ENCODE assay signal across 29 cellular contexts in the genomic region with DNA sequence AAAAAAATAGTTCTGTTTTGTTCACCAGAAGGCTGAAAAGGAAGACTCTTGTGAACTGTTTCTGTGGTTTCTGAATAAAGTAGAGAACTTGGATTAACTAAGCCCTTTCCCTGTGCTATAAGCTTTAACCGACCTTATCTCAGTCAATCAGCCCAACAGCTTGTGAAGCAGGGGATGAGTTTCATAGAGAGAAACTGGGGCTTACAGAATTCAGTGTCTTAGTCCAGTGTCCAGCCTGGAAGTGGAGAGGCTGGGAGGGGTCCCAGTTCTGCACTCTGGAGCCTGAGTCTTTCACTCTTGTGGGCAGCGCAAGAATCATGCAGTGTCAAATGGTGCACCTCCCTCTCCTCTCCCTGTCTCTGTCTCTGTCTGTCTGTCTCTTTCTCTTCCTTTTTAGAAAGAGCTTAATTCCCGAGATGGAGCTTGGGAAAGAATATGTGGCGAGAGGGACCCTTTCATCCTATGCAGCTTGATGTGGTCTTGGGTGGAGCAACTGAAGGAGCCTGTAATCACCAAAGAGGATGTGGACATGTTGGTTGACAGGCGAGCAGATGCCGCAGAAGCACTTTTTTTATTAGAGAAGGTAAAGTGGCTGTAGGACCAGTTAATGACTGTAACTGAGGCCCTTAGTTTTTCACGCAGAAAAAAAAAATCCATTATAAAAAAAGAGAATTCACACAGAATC.
"Had no signal": no experiment of that assay in that cellular context is flagged by ENCODE, and none has a peak within 500 bp of the region (broad histone marks: within the 10 kb centered on the region; RNA-seq: fewer than 3 reads in every experiment).

No MANE protein-coding gene starts in this region.

- H3K9me3 Mint-ChIP-seq: activated naive CD4-positive, alpha-beta T cell treated with anti-CD3 and anti-CD28 coated beads, Interleukin-2, amount 50 U/mL, for 24 hours; activated T-cell treated with anti-CD3 and anti-CD28 coated beads, Interleukin-2, amount 50 U/mL, for 24 hours; activated T-helper 1 cell treated with anti-CD3 and anti-CD28 coated beads, Interleukin-12 subunit alpha, Interleukin-12 subunit beta, Interleukin-2, Interleukin-4 antibody, amounts not matched to agents 30 ng/mL and 10 ng/mL and 1 ng/mL, durations not matched to agents 14 hours and 24 hours and 36 hours; T-helper 1 cell treated with Interleukin-12 subunit alpha and Interleukin-12 subunit beta and Interleukin-4 antibody, amounts not matched to agents 30 μg/mL and 1 μg/mL, for 36 hours had no signal

- H3K4me3 ChIP-seq: cardiac muscle cell, Peyer's patch, SJCRH30 had no signal

- H3K27ac ChIP-seq: brain microvascular endothelial cell, cardiac muscle cell, Peyer's patch, RWPE1, SJCRH30 had no signal

- H3K36me3 ChIP-seq: brain microvascular endothelial cell, cardiac muscle cell had no signal

- DNase-seq: activated CD4-positive, alpha-beta T cell treated with anti-CD3 and anti-CD28 coated beads for 48 hours; activated CD4-positive, alpha-beta T cell treated with anti-CD3 and anti-CD28 coated beads, Interleukin-2, amount 50 U/mL, for 4 hours; activated CD4-positive, CD25-positive, alpha-beta regulatory T cell treated with anti-CD3 and anti-CD28 coated beads, Interleukin-2, amount 50 U/mL, for 72 hours; activated CD8-positive, alpha-beta T cell treated with anti-CD3 and anti-CD28 coated beads, Interleukin-2, amount 10 ng/mL, durations not matched to agents 7 days and 5 days; activated effector memory CD4-positive, alpha-beta T cell treated with Interleukin-2 at 50 U/mL for 16 hours; activated naive CD4-positive, alpha-beta T cell; activated T-cell treated with anti-CD3 and anti-CD28 coated beads, Interleukin-2, amount 50 U/mL, for 24 hours; brain microvascular endothelial cell; MM.1S; NCI-H1105 treated with DMSO at 0.1 percent for 48 hours; NCI-H146; NCI-H187 treated with DMSO at 0.1 percent for 48 hours; NCI-H2081 treated with DMSO at 0.1 percent for 48 hours; NCI-H2171; NCI-H2227 treated with DMSO at 0.1 percent for 48 hours; NCI-H446 treated with DMSO at 0.1 percent for 48 hours; NCI-H524 treated with DMSO at 0.1 percent for 48 hours; NCI-H748 treated with DMSO at 0.1 percent for 48 hours; Peyer's patch; Right ventricle myocardium superior; SJCRH30; SK-N-SH; SW 1271 had no signal

- H3K27me3 ChIP-seq: brain microvascular endothelial cell, cardiac muscle cell, Peyer's patch, SJCRH30 had no signal

- H3K27me3 Mint-ChIP-seq: activated naive CD4-positive, alpha-beta T cell treated with anti-CD3 and anti-CD28 coated beads, Interleukin-2, amount 50 U/mL, for 24 hours; activated T-cell treated with anti-CD3 and anti-CD28 coated beads, Interleukin-2, amount 50 U/mL, for 24 hours had no signal

- H3K9me3 ChIP-seq: Peyer's patch, SJCRH30, SK-N-SH had no signal

- ATAC-seq: activated CD8-positive, alpha-beta T cell treated with anti-CD3 and anti-CD28 coated beads, Interleukin-2, amount 10 ng/mL, durations not matched to agents 7 days and 5 days; WTC11 had no signal

- H3K27ac Mint-ChIP-seq: activated CD8-positive, alpha-beta T cell treated with anti-CD3 and anti-CD28 coated beads, Interleukin-2, amount 10 ng/mL, durations not matched to agents 7 days and 5 days; activated naive CD4-positive, alpha-beta T cell treated with anti-CD3 and anti-CD28 coated beads, Interleukin-2, amount 50 U/mL, for 24 hours; activated T-cell treated with anti-CD3 and anti-CD28 coated beads, Interleukin-2, amount 50 U/mL, for 24 hours; activated T-helper 1 cell treated with anti-CD3 and anti-CD28 coated beads, Interleukin-12 subunit alpha, Interleukin-12 subunit beta, Interleukin-2, Interleukin-4 antibody, amounts not matched to agents 30 ng/mL and 10 ng/mL and 1 ng/mL, durations not matched to agents 14 hours and 24 hours and 36 hours; T-helper 1 cell treated with Interleukin-12 subunit alpha and Interleukin-12 subunit beta and Interleukin-4 antibody, amounts not matched to agents 30 μg/mL and 1 μg/mL, for 36 hours; WTC11 had no signal

- H3K4me3 Mint-ChIP-seq: activated CD8-positive, alpha-beta T cell treated with anti-CD3 and anti-CD28 coated beads, Interleukin-2, amount 10 ng/mL, durations not matched to agents 7 days and 5 days; activated naive CD4-positive, alpha-beta T cell treated with anti-CD3 and anti-CD28 coated beads, Interleukin-2, amount 50 U/mL, for 24 hours; activated T-cell treated with anti-CD3 and anti-CD28 coated beads, Interleukin-2, amount 50 U/mL, for 24 hours; activated T-helper 1 cell treated with anti-CD3 and anti-CD28 coated beads, Interleukin-12 subunit alpha, Interleukin-12 subunit beta, Interleukin-2, Interleukin-4 antibody, amounts not matched to agents 30 ng/mL and 10 ng/mL and 1 ng/mL, durations not matched to agents 14 hours and 24 hours and 36 hours; T-helper 1 cell treated with Interleukin-12 subunit alpha and Interleukin-12 subunit beta and Interleukin-4 antibody, amounts not matched to agents 30 μg/mL and 1 μg/mL, for 36 hours; WTC11 had no signal
